ENCODE assay signal across 8 cellular contexts in genomic region chr2:144516417-144516980, GRCh38. TPM values are rescaled to one million over a fixed set of nuclear protein-coding genes. Genes with fewer than 3 reads are reported as not detected.
DNase-seq lines count a peak whose midpoint lies in the region; ATAC-seq and TF ChIP-seq lines count a peak whose summit lies in the region.

No MANE protein-coding gene starts in this region.

- H3K36me3 ChIP-seq in NT2/D1 (ENCODE audit: insufficient read depth, insufficient read length, low read length) (peaks cover 15% of the 10 kb centered on the region), mesodermal cell (ENCODE audit: control insufficient read depth, insufficient read depth, low read length) (peaks cover 39% of the 10 kb centered on the region), uterus (no peaks in the 10 kb centered on the region)

- no peaks in the 10 kb centered on the region for H3K27me3 Mint-ChIP-seq in chondrocyte (ENCODE audit: low read depth)

- H3K27me3 ChIP-seq in NT2/D1 (ENCODE audit: insufficient read depth, insufficient read length) (peaks cover 74% of the 10 kb centered on the region), uterus (peaks cover 0 to 19% of the 10 kb centered on the region in 2 donors)

- H3K4me3 ChIP-seq in NT2/D1 (ENCODE audit: insufficient read length, low read depth) (peak overlapping the region; percentile 55), mesodermal cell (ENCODE audit: extremely low read depth, insufficient read depth, low read length, poor library complexity, severe bottlenecking) (peak overlapping the region; percentile 70), uterus (peak overlapping the region; percentile 49 to 74)

- H3K36me3 Mint-ChIP-seq in chondrocyte (ENCODE audit: low read depth), result peaks cover 4% of the 10 kb centered on the region

- TF ChIP-seq CTCF in chondrocyte (IDR thresholded peaks at IDR 0.05), result no peak
- no peak for TF ChIP-seq CTCF in uterus (IDR thresholded peaks at IDR 0.05)

- WGBS in mesodermal cell (ENCODE audit: insufficient coverage in 2 of 2), 2 experiments, result 0% methylated on average over 15 to 36 of the region's 57 CpGs

- H3K9ac ChIP-seq in NT2/D1 (ENCODE audit: insufficient read length, low read depth), result peak overlapping the region; percentile 76

- peak; percentile 8 for ATAC-seq in GM21786 (IDR thresholded peaks at IDR 0.05; ENCODE audit: unreplicated experiment)

- H3K4me1 Mint-ChIP-seq in chondrocyte (ENCODE audit: low read depth), result peaks cover 51% of the 10 kb centered on the region

- intact Hi-C loops in uterus (cut with DNase I; ENCODE audit: low total_unique reads), result no loop called here

- H3K4me3 Mint-ChIP-seq in chondrocyte (ENCODE audit: unreplicated experiment), result peak overlapping the region; percentile 79

- peaks cover 10% of the 10 kb centered on the region for H3K4me1 ChIP-seq in NT2/D1 (ENCODE audit: insufficient read depth, insufficient read length)
- peaks cover 33% of the 10 kb centered on the region for H3K4me1 ChIP-seq in mesodermal cell (ENCODE audit: control insufficient read depth, insufficient read depth, low read length, poor library complexity, severe bottlenecking)
- H3K4me1 ChIP-seq in uterus, result no peaks in the 10 kb centered on the region

- no peak for TF ChIP-seq POLR2A in uterus (IDR thresholded peaks at IDR 0.05)

- H3K27ac ChIP-seq in mesodermal cell (ENCODE audit: low read depth, low read length, severe bottlenecking), result peak overlapping the region; percentile 94
- peak overlapping the region; percentile 95 to 97 for H3K27ac ChIP-seq in uterus

- H3K9me3 Mint-ChIP-seq in chondrocyte (ENCODE audit: low read depth), result no peaks in the 10 kb centered on the region

- peak; percentile 73 for DNase-seq in ELR (ENCODE audit: low read depth)
- DNase-seq in NT2/D1 (ENCODE audit: low read depth, low spot score), result no peak
- DNase-seq in chondrocyte (ENCODE audit: low spot score), result no peak
- DNase-seq in uterus, result peak in 1 of 2 donors; percentile 37
- DNase-seq in SW480 (ENCODE audit: low spot score), result no peak
- DNase-seq in A172 (ENCODE audit: low spot score), result no peak

- H3K27ac Mint-ChIP-seq in chondrocyte (ENCODE audit: unreplicated experiment), result peak overlapping the region; percentile 98

- H3K9me3 ChIP-seq in NT2/D1 (ENCODE audit: insufficient read depth, low read length) (no peaks in the 10 kb centered on the region), mesodermal cell (ENCODE audit: control insufficient read depth, low read length) (no peaks in the 10 kb centered on the region), uterus (no peaks in the 10 kb centered on the region)

RNA-seq across cellular contexts. Expression of gene ZEB2, which starts 3.4 kb away (rescaled TPM):
- total RNA-seq in chondrocyte (55.5 to 104 TPM (median 95.4 TPM) in 3 replicates), uterus (100 to 1,000 TPM in 3 of 4 donors, 10 to 100 TPM in 1; 35.9 to 177 (median 120) TPM)
- 70.9 TPM for polyA plus RNA-seq in mesodermal cell (2013, experiment 1 of 2)
- 70.0 TPM for polyA plus RNA-seq in mesodermal cell (2013, experiment 2 of 2)
- 20.2 and 35.0 TPM in 2 replicates for total RNA-seq in A172 (2014; rRNA removed; shearing (Covaris generic))
